22 cellular contexts compared by ENCODE assay signal in genomic region chr19:54428323-54429175, GRCh38. TPM values are rescaled to one million over a fixed set of nuclear protein-coding genes. Genes with fewer than 3 reads are reported as not detected.
A peak's percentile ranks its signal among the peaks of the same experiment; 100 is the strongest.
DNase-seq lines count a peak whose midpoint lies in the region; ATAC-seq, FAIRE-seq and TF ChIP-seq lines count a peak whose summit lies in the region.
"Had no signal": no experiment of that assay in that cellular context is flagged by ENCODE, and none has a peak within 500 bp of the region (broad histone marks: within the 10 kb centered on the region; RNA-seq: fewer than 3 reads in every experiment).

No MANE protein-coding gene starts in this region.

- H3K9me3 Mint-ChIP-seq in glutamatergic neuron (ENCODE audit: unreplicated experiment) = peaks cover 10% of the 10 kb centered on the region
- H3K9me3 Mint-ChIP-seq: IgD-negative memory B cell had no signal

- CTCF ChIA-PET in A549 (lab: Yijun Ruan, JAX) (interaction anchor here (0.9 to 4.5 kb wide), 6 partner anchors 10 to 37 kb away, joined by 3 to 39 read pairs (median 4); partner anchors contain the start of gene TTYH1), HEK293 (lab: Yijun Ruan, JAX) (interaction anchor here (0.6 to 2.8 kb wide), 5 partner anchors 10 to 1112 kb away, joined by 3 to 15 read pairs (median 5); no protein-coding TSS in a partner anchor)

- H3K27me3 ChIP-seq in neuronal stem cell (ENCODE audit: control insufficient read depth in 3 of 3, insufficient read depth in 3 of 3, low read depth in 1 of 3, low read length in 3 of 3) (no peaks in the 10 kb centered on the region), sigmoid colon (peaks cover 31 to 76% (median 44%) of the 10 kb centered on the region in 3 donors)

- H4K91ac ChIP-seq in neuronal stem cell (ENCODE audit: low read depth, low read length, poor library complexity) = no peak overlapping the region

- H3K18ac ChIP-seq in neuronal stem cell (ENCODE audit: low read length) = peak overlapping the region; percentile 5

- H3K27ac Mint-ChIP-seq in glutamatergic neuron (ENCODE audit: unreplicated experiment) = no peak overlapping the region
- H3K27ac Mint-ChIP-seq: IgD-negative memory B cell had no signal

- no peak overlapping the region for H4K8ac ChIP-seq in neuronal stem cell (ENCODE audit: low read depth, low read length)

- no peak; the same call in 1 of the 2 replicates for TF ChIP-seq POLR2A in A549 (IDR thresholded peaks at IDR 0.05; ENCODE audit: low read length)
- TF ChIP-seq POLR2A in sigmoid colon (IDR thresholded peaks at IDR 0.05) = no peak

- intact Hi-C loops in sigmoid colon (cut with DNase I) = no loop called here

- H2BK120ac ChIP-seq in neuronal stem cell (ENCODE audit: low read depth, low read length) = no peak overlapping the region

- H3K9me3 ChIP-seq in A549 = no peaks in the 10 kb centered on the region
- no peaks in the 10 kb centered on the region for H3K9me3 ChIP-seq in HEK293 (ENCODE audit: control insufficient read depth, insufficient read depth, low read depth, low read length)
- H3K9me3 ChIP-seq in neuronal stem cell (replicated peaks in 1 of 2; ENCODE audit: control insufficient read depth in 2 of 2, insufficient read depth in 1 of 2, low read depth in 1 of 2, low read length in 2 of 2) = peaks cover 0 to under 1% of the 10 kb centered on the region in 2 donors
- H3K9me3 ChIP-seq in sigmoid colon = no peaks in the 10 kb centered on the region
- H3K9me3 ChIP-seq: BLaER1 treated with 17β-estradiol and CSF1 and Interleukin-3, amounts not matched to agents 10 nM and 100 nM; SJSA1 had no signal

- TF ChIP-seq EP300 in A549 (IDR thresholded peaks at IDR 0.05) = no peak
- TF ChIP-seq EP300 in sigmoid colon (IDR thresholded peaks at IDR 0.05) = no peak

- WGBS in A549 (ENCODE audit: missing lambda C conversion rate) = 39% methylated on average over 11 of the region's 11 CpGs
- no CpG with 5 or more reads among the region's 11 CpGs for WGBS in neuronal stem cell (ENCODE audit: extremely low coverage in 2 of 2, insufficient read length in 2 of 2, insufficient replicate concordance in 1 of 2), 2 donors
- 69 to 83% methylated on average over 11 of the region's 11 CpGs for WGBS in sigmoid colon, 2 donors

- no peak for ATAC-seq in A549
- ATAC-seq: Panc1 had no signal

- no peak overlapping the region for H2BK5ac ChIP-seq in neuronal stem cell (ENCODE audit: low read length)

- DNase-seq in A549 (ENCODE audit: low read depth in 1 of 2, low spot score in 1 of 2) = no peak
- DNase-seq in neuronal stem cell (ENCODE audit: low spot score) = no peak
- no peak for DNase-seq in glutamatergic neuron
- DNase-seq in sigmoid colon = no peak
- no peak for DNase-seq in stimulated activated CD8-positive, alpha-beta memory T cell treated with anti-CD3 and anti-CD28 coated beads, Interleukin-4, amount 100 ng/mL, for 48 hours
- no peak for DNase-seq in NCI-H2081 (lab: John Stamatoyannopoulos, UW)
- DNase-seq: DMS 273 treated with DMSO at 0.1 percent for 48 hours, DND-41, H9, MM.1S, NCI-H1092 had no signal

- H3K36me3 ChIP-seq in HEK293 (ENCODE audit: control insufficient read depth in 2 of 2, insufficient read depth in 1 of 2, low read length in 2 of 2) (no peaks in the 10 kb centered on the region), neuronal stem cell (replicated peaks in 1 of 2; ENCODE audit: control insufficient read depth in 2 of 2, insufficient read depth in 2 of 2, low read length in 2 of 2) (peaks cover 31 to 49% of the 10 kb centered on the region in 2 donors), sigmoid colon (no peaks in the 10 kb centered on the region)
- H3K36me3 ChIP-seq: BLaER1 treated with 17β-estradiol and CSF1 and Interleukin-3, amounts not matched to agents 10 nM and 100 nM; SJSA1 had no signal

- POLR2A ChIA-PET in A549 (lab: Yijun Ruan, JAX) (interaction anchor here (0.9 to 2.8 kb wide), 3 partner anchors 10 to 34 kb away, joined by 3 to 8 read pairs (median 4); partner anchors contain the start of gene LENG8), HEK293 (lab: Yijun Ruan, JAX) (interaction anchor here (0.6 to 3.0 kb wide), 7 partner anchors 10 to 237 kb away, joined by 3 to 18 read pairs (median 4); partner anchors contain the start of genes CDC42EP5, LENG8 and LENG9)

- no peak overlapping the region for H2AK5ac ChIP-seq in neuronal stem cell (ENCODE audit: low read depth, low read length)

- no peak overlapping the region for H3K4ac ChIP-seq in neuronal stem cell (ENCODE audit: low read length)

- H3K4me1 ChIP-seq in A549 (peaks cover 24% of the 10 kb centered on the region), HEK293 (ENCODE audit: control insufficient read depth, insufficient read depth, low read length) (peaks cover 10% of the 10 kb centered on the region), neuronal stem cell (ENCODE audit: control insufficient read depth in 2 of 2, insufficient read depth in 1 of 2, low read depth in 1 of 2, low read length in 2 of 2) (peaks cover 7 to 38% of the 10 kb centered on the region in 2 donors), sigmoid colon (peaks cover 0 to 19% (median 15%) of the 10 kb centered on the region in 4 donors)
- H3K4me1 ChIP-seq: SJSA1 had no signal

- H2BK15ac ChIP-seq in neuronal stem cell (ENCODE audit: low read length) = no peak overlapping the region

- no peak for TF ChIP-seq RAD21 in A549 (conservative IDR thresholded peaks at IDR 0.05 in 1 of 2, IDR thresholded peaks at IDR 0.05 in 1 of 2)

- H3K4me3 ChIP-seq in A549 = no peak overlapping the region
- no peak overlapping the region for H3K4me3 ChIP-seq in HEK293 (ENCODE audit: low read depth, low read length)
- H3K4me3 ChIP-seq in neuronal stem cell (ENCODE audit: low read length in 2 of 2) = no peak overlapping the region
- no peak overlapping the region for H3K4me3 ChIP-seq in sigmoid colon
- H3K4me3 ChIP-seq: BLaER1 treated with 17β-estradiol and CSF1 and Interleukin-3, amounts not matched to agents 10 nM and 100 nM; SJSA1 had no signal

- TF ChIP-seq CTCF in A549 (IDR thresholded peaks at IDR 0.05) (no peak), HEK293 (tag by site-specific recombination; IDR thresholded peaks at IDR 0.05) (no peak), glutamatergic neuron (IDR thresholded peaks at IDR 0.05; ENCODE audit: partially characterized antibody, unreplicated experiment) (no peak), sigmoid colon (IDR thresholded peaks at IDR 0.05) (no peak)

- H2AFZ ChIP-seq in neuronal stem cell (ENCODE audit: low read length) = no peak overlapping the region

- H2BK12ac ChIP-seq in neuronal stem cell (ENCODE audit: low read length) = no peak overlapping the region

- H3K27ac ChIP-seq in A549 = no peak overlapping the region
- H3K27ac ChIP-seq in HEK293 (ENCODE audit: extremely low read depth, low read depth, low read length) = no peak overlapping the region
- peak overlapping the region; percentile 75 for H3K27ac ChIP-seq in cingulate gyrus (ENCODE audit: low read depth, low read length)
- peak overlapping the region; percentile 34 for H3K27ac ChIP-seq in neuronal stem cell (replicated peaks; ENCODE audit: low read length)
- no peak overlapping the region for H3K27ac ChIP-seq in sigmoid colon
- H3K27ac ChIP-seq: BLaER1 treated with 17β-estradiol and CSF1 and Interleukin-3, amounts not matched to agents 10 nM and 100 nM; HL-60; SJSA1 had no signal

- peaks cover 13% of the 10 kb centered on the region for H3K79me1 ChIP-seq in neuronal stem cell (ENCODE audit: low read depth, low read length)

- no peak for FAIRE-seq in A549 (lab: Jason Lieb, UNC)

- no peak overlapping the region for H3K14ac ChIP-seq in neuronal stem cell (ENCODE audit: low read length)

- no peak overlapping the region for H3K23ac ChIP-seq in neuronal stem cell (ENCODE audit: low read depth, low read length, poor library complexity)

- no peak overlapping the region for H3K4me2 ChIP-seq in A549
- H3K4me2 ChIP-seq in neuronal stem cell (ENCODE audit: insufficient read depth, low read length, poor library complexity, severe bottlenecking) = no peak overlapping the region

- H3K27me3 Mint-ChIP-seq in glutamatergic neuron (ENCODE audit: unreplicated experiment) = peaks cover 15% of the 10 kb centered on the region

- no peak overlapping the region for H3K9ac ChIP-seq in neuronal stem cell (ENCODE audit: low read depth, low read length, poor library complexity)

- peaks cover 5% of the 10 kb centered on the region for H3K4me1 Mint-ChIP-seq in glutamatergic neuron (ENCODE audit: low read depth, unreplicated experiment)

- no peak overlapping the region for H3K4me3 Mint-ChIP-seq in glutamatergic neuron (ENCODE audit: unreplicated experiment)

- no peaks in the 10 kb centered on the region for H3K36me3 Mint-ChIP-seq in glutamatergic neuron (ENCODE audit: unreplicated experiment)
- H3K36me3 Mint-ChIP-seq: IgD-negative memory B cell had no signal

RNA-seq across cellular contexts. Expression of gene TTYH1, which starts 13.3 kb away (rescaled TPM):
- polyA plus RNA-seq in A549 (2011; rRNA removed) = 0.31 and 0.56 TPM in 2 replicates
- polyA plus RNA-seq in A549 (2012; cell fraction: cytosol; rRNA removed) = 0.26 and 0.33 TPM in 2 replicates
- polyA plus RNA-seq in A549 (2012; cell fraction: nucleus; rRNA removed) = 0.48 and 0.50 TPM in 2 replicates
- 0.15 to 0.32 TPM in 2 of 3 replicates, not detected in the other for polyA plus RNA-seq in A549 (2017; fragmentation: RNase III; extraction: RNeasy Plus Mini Kit Qiagen cat#74134 plus additional on column Dnase treatment)
- 0.29 and 1.1 TPM in 2 replicates for polyA minus RNA-seq in A549 (2011; rRNA and poly(A)+ RNA removed)
- polyA plus RNA-seq in neuronal stem cell (2013, experiment 1 of 2) = 504 TPM
- polyA plus RNA-seq in neuronal stem cell (2013, experiment 2 of 2) = 501 TPM
- 2.9 TPM for total RNA-seq in glutamatergic neuron (ENCODE audit: unreplicated experiment)
- 1 to 10 TPM; 2.5 to 5.4 (median 3.7) TPM for total RNA-seq in sigmoid colon
- 1 to 10 TPM in 2 of 3 donors, under 1 TPM in 1; 0.23 to 2.2 (median 1.8) TPM for polyA plus RNA-seq in sigmoid colon
- total RNA-seq: A172, HT1080, LHCN-M2, NCI-H460, SJSA1 had no signal

RNA-seq across cellular contexts. Expression of gene LENG8, which starts 20.4 kb away (rescaled TPM):
- polyA plus RNA-seq in A549 (2011; rRNA removed) (30.6 and 52.8 TPM in 2 replicates), A549 (2017; fragmentation: RNase III; extraction: RNeasy Plus Mini Kit Qiagen cat#74134 plus additional on column Dnase treatment) (137 to 148 TPM (median 140 TPM) in 3 replicates), sigmoid colon (100 to 1,000 TPM in 1 of 3 donors, 10 to 100 TPM in 2; 13.6 to 148 (median 18.0) TPM)
- 48.4 and 62.4 TPM in 2 replicates for polyA plus RNA-seq in A549 (2012; cell fraction: cytosol; rRNA removed)
- 643 and 655 TPM in 2 replicates for polyA plus RNA-seq in A549 (2012; cell fraction: nucleus; rRNA removed)
- 42.5 and 48.1 TPM in 2 replicates for polyA minus RNA-seq in A549 (2011; rRNA and poly(A)+ RNA removed)
- 151 TPM for polyA plus RNA-seq in neuronal stem cell (2013, experiment 1 of 2)
- polyA plus RNA-seq in neuronal stem cell (2013, experiment 2 of 2) = 130 TPM
- total RNA-seq in glutamatergic neuron (ENCODE audit: unreplicated experiment) (278 TPM), sigmoid colon (100 to 1,000 TPM in 2 of 4 donors, 10 to 100 TPM in 2; 59.1 to 286 (median 107) TPM)

RNA-seq across cellular contexts. Expression of gene LENG9, which starts 35.0 kb away (rescaled TPM):
- 1.9 and 2.1 TPM in 2 replicates for polyA plus RNA-seq in A549 (2011; rRNA removed)
- 1.6 and 2.8 TPM in 2 replicates for polyA plus RNA-seq in A549 (2012; cell fraction: cytosol; rRNA removed)
- polyA plus RNA-seq in A549 (2012; cell fraction: nucleus; rRNA removed) = 2.2 and 4.1 TPM in 2 replicates
- 3.8 to 4.9 TPM (median 4.1 TPM) in 3 replicates for polyA plus RNA-seq in A549 (2017; fragmentation: RNase III; extraction: RNeasy Plus Mini Kit Qiagen cat#74134 plus additional on column Dnase treatment)
- 3.7 and 5.1 TPM in 2 replicates for polyA minus RNA-seq in A549 (2011; rRNA and poly(A)+ RNA removed)
- 1.3 TPM for polyA plus RNA-seq in neuronal stem cell (2013, experiment 1 of 2)
- 0.91 TPM for polyA plus RNA-seq in neuronal stem cell (2013, experiment 2 of 2)
- 4.7 TPM for total RNA-seq in glutamatergic neuron (ENCODE audit: unreplicated experiment)
- 1 to 10 TPM; 2.5 to 7.8 (median 3.6) TPM for total RNA-seq in sigmoid colon
- 10 to 100 TPM in 2 of 3 donors, 1 to 10 TPM in 1; 8.1 to 14.8 (median 13.2) TPM for polyA plus RNA-seq in sigmoid colon
- total RNA-seq: A172 had no signal
- polyA plus RNA-seq: IgD-negative memory B cell had no signal

RNA-seq across cellular contexts. Expression of gene CDC42EP5, which starts 44.5 kb away (rescaled TPM):
- not detected in 2 replicates for polyA plus RNA-seq in A549 (2011; rRNA removed)
- 0.16 TPM in 1 of 2 replicates, not detected in the other for polyA plus RNA-seq in A549 (2012; cell fraction: cytosol; rRNA removed)
- polyA plus RNA-seq in A549 (2012; cell fraction: nucleus; rRNA removed) = not detected in 2 replicates
- polyA plus RNA-seq in A549 (2017; fragmentation: RNase III; extraction: RNeasy Plus Mini Kit Qiagen cat#74134 plus additional on column Dnase treatment) = not detected in 3 replicates
- polyA minus RNA-seq in A549 (2011; rRNA and poly(A)+ RNA removed) = not detected in 2 replicates
- 12.2 TPM for polyA plus RNA-seq in neuronal stem cell (2013, experiment 1 of 2)
- 12.5 TPM for polyA plus RNA-seq in neuronal stem cell (2013, experiment 2 of 2)
- not detected for total RNA-seq in glutamatergic neuron (ENCODE audit: unreplicated experiment)
- 10 to 100 TPM; 12.1 to 16.6 (median 13.1) TPM for total RNA-seq in sigmoid colon
- polyA plus RNA-seq in sigmoid colon = 100 to 1,000 TPM; 171 to 529 (median 348) TPM
- polyA plus RNA-seq: IgD-negative memory B cell had no signal

Comparison
In these comparisons a context has a peak if more than half of its experiments do, and no peak if none do; other contexts are left out.
1. H3K27ac ChIP-seq: peak in cingulate gyrus (single experiment) and neuronal stem cell (single experiment); none in A549 (0 of 2), HEK293 (single experiment) and sigmoid colon (0 of 4).